Comparison of ENCODE assay signal across 22 cellular contexts in the genomic region with DNA sequence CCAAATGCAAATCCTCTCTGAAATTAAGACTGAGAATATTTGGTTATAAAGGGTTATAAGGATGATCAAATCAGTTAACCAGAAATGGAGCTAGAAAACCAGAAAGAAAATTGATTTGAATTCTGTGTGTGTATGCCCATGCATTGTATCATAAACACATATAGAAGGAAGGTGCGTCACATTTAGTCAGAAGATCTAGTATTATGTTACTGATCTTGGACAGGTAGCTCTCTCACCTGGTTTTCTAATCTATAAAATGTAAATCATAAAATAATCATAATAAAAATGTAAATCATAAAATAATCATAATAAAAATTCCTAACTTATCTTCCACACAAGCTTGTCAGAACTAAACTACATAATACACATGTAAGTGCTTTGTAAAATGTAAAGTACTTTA.
DNase-seq lines count a peak whose midpoint lies in the region; ATAC-seq, FAIRE-seq and TF ChIP-seq lines count a peak whose summit lies in the region.
"Had no signal": no experiment of that assay in that cellular context is flagged by ENCODE, and none has a peak within 500 bp of the region (broad histone marks: within the 10 kb centered on the region; RNA-seq: fewer than 3 reads in every experiment).

No MANE protein-coding gene starts in this region.

- intact Hi-C loops in left colon (cut with DNase I, micrococcal nuclease) (no loop called here), pancreas (cut with DNase I) (no loop called here), left cardiac atrium (cut with DNase I) (no loop called here), A673 (cut with micrococcal nuclease; ENCODE audit: unreplicated experiment) (no loop called here)

- POLR2A ChIA-PET in A673 (lab: Charles Lee; ENCODE audit: low non-redundant PET), result no interaction called here

- CTCF ChIA-PET in A673 (lab: Charles Lee), result no interaction called here

- no peak overlapping the region for H3K27ac ChIP-seq in pancreas
- H3K27ac ChIP-seq in A673 (ENCODE audit: low read depth, low read length, poor library complexity, severe bottlenecking), result no peak overlapping the region
- H3K27ac ChIP-seq: BLaER1 treated with 17β-estradiol and CSF1 and Interleukin-3, amounts not matched to agents 10 nM and 100 nM; C4-2B had no signal

- TF ChIP-seq CTCF in pancreas (IDR thresholded peaks at IDR 0.05) (no peak), A673 (conservative IDR thresholded peaks at IDR 0.05; ENCODE audit: low read depth, low read length) (no peak)

- 88 to 94% methylated on average over 1 of the region's 1 CpG for WGBS in pancreas, 2 donors

- BruUV-seq in A673 (replicated peaks; lab: Mats Ljungman, UMichigan), result no TSS peak

- FAIRE-seq in pancreas (lab: Jason Lieb, UNC), result peak; percentile 13
- FAIRE-seq: A204.1, G401.6, GM12891, GM19239 had no signal

- peak; percentile 96 for ATAC-seq in left colon
- ATAC-seq in pancreas, result no peak
- no peak for ATAC-seq in left cardiac atrium
- ATAC-seq: CD8-positive, alpha-beta T cell had no signal

- H3K4me3 ChIP-seq in pancreas (no peak overlapping the region), A673 (ENCODE audit: low read depth, low read length, poor library complexity, severe bottlenecking) (no peak overlapping the region)
- H3K4me3 ChIP-seq: BLaER1 treated with 17β-estradiol and CSF1 and Interleukin-3, amounts not matched to agents 10 nM and 100 nM had no signal

- H3K4me1 ChIP-seq in pancreas, result no peaks in the 10 kb centered on the region
- H3K4me1 ChIP-seq in A673 (ENCODE audit: insufficient read depth, low read length, poor library complexity, severe bottlenecking), result no peaks in the 10 kb centered on the region
- H3K4me1 ChIP-seq: BLaER1 treated with 17β-estradiol and CSF1 and Interleukin-3, amounts not matched to agents 10 nM and 100 nM; Caco-2 had no signal

- H3K27me3 ChIP-seq in pancreas (no peaks in the 10 kb centered on the region), A673 (replicated peaks; ENCODE audit: insufficient read depth, low read depth, low read length, poor library complexity) (no peaks in the 10 kb centered on the region)
- H3K27me3 ChIP-seq: BLaER1 treated with 17β-estradiol and CSF1 and Interleukin-3, amounts not matched to agents 10 nM and 100 nM had no signal

- H3K36me3 ChIP-seq in pancreas (no peaks in the 10 kb centered on the region), A673 (ENCODE audit: insufficient read depth, low read length, poor library complexity, severe bottlenecking) (no peaks in the 10 kb centered on the region)
- H3K36me3 ChIP-seq: BLaER1 treated with 17β-estradiol and CSF1 and Interleukin-3, amounts not matched to agents 10 nM and 100 nM had no signal

- H3K9me3 ChIP-seq in pancreas, result no peaks in the 10 kb centered on the region
- H3K9me3 ChIP-seq in A673 (ENCODE audit: low read depth, low read length, poor library complexity, severe bottlenecking), result no peaks in the 10 kb centered on the region
- H3K9me3 ChIP-seq: BLaER1 treated with 17β-estradiol and CSF1 and Interleukin-3, amounts not matched to agents 10 nM and 100 nM; Caco-2 had no signal

- DNase-seq in left colon (no peak), pancreas (no peak), left cardiac atrium (no peak), A673 (ENCODE audit: low spot score) (no peak), D341Med (ENCODE audit: low spot score) (no peak)
- DNase-seq: 8988T; AML-193; Caco-2; Calu3; CD4-positive, alpha-beta T cell; CD8-positive, alpha-beta T cell; DMS 273 treated with DMSO at 0.1 percent for 48 hours; DMS153; DMS79; DND-41; GF-D8 had no signal
